In the genomic region with DNA sequence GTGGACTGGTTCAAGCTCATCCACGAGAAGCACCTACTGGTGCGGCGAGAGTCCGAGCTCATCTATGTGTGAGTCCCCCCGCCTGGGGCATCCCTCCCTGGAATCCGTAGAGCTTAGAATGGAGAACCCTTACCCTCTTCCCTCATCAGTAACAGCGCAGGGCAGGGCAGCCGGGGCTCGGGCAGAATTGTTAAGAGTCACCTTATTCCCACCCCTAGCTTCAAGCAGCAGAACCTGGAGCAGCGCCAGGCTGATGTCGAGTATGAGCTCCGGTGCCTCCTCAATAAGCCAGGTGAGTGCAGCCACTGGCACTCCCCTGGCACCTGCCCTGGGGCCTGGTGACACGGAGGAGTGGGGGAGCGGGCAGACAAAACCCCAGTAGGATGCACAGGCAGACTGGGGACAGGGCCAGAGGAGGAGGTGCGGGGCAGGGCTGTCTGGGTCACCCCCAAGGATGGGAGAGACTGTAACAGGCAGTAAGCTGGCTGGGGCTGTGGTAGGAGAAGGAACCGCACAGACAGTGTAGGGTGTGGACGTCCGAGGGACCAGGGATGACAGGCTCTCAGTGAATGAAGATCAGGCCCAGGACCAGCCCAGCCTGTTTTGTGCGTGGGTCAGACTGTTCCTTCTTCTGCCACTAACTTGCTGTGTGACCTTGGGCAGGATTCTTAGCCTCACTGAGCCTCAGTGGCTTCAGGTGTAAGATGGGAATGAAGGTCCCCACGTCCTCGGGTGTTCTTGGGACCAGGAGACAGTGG, we compare ENCODE assay signal across 1 cellular context.
TF ChIP-seq lines count a peak whose summit lies in the region.

No MANE protein-coding gene starts in this region.

TF ChIP-seq in HepG2, 621 proteins besides CTCF, POLR2A, EP300 and RAD21:
- no peak for TF ChIP-seq ZNF33A (CRISPR knock-in tag; IDR thresholded peaks at IDR 0.05; ENCODE audit: borderline replicate concordance)
- TF ChIP-seq ZNF768 (CRISPR knock-in tag; IDR thresholded peaks at IDR 0.05): peak; percentile 54
